1 cellular context compared by ENCODE assay signal in genomic region chr5:73188764-73189521, GRCh38.
A peak's percentile ranks its signal among the peaks of the same experiment; 100 is the strongest.
TF ChIP-seq lines count a peak whose summit lies in the region.

No MANE protein-coding gene starts in this region.

TF ChIP-seq in K562, 482 proteins besides CTCF, POLR2A, EP300 and RAD21 (continued from another document):
- TF ChIP-seq DEAF1 (CRISPR knock-in tag; IDR thresholded peaks at IDR 0.05) (no peak), PYGO2 (tag; IDR thresholded peaks at IDR 0.05) (no peak), SMARCE1 (IDR thresholded peaks at IDR 0.05) (no peak), NRF1 (conservative IDR thresholded peaks at IDR 0.05 in 1 of 2, IDR thresholded peaks at IDR 0.05 in 1 of 2) (peak; percentile 75 to 80), CEBPG (CRISPR knock-in tag; IDR thresholded peaks at IDR 0.05) (no peak), CEBPG (tag; conservative IDR thresholded peaks at IDR 0.05 in 1 of 2, IDR thresholded peaks at IDR 0.05 in 1 of 2) (no peak), PML (IDR thresholded peaks at IDR 0.05; ENCODE audit: low read length) (no peak), KLF6 (CRISPR knock-in tag; IDR thresholded peaks at IDR 0.05; ENCODE audit: borderline replicate concordance) (no peak), ZFP36 (IDR thresholded peaks at IDR 0.05; ENCODE audit: low read depth, low read length, partially characterized antibody) (peak; percentile 25), SAFB (IDR thresholded peaks at IDR 0.05; ENCODE audit: borderline replicate concordance, low read depth, low read length) (no peak), YY1 (IDR thresholded peaks at IDR 0.05; ENCODE audit: borderline replicate concordance in 1 of 3, control insufficient read depth in 1 of 3, extremely low read depth in 1 of 3, insufficient read depth in 3 of 3, insufficient read length in 1 of 3, insufficient replicate concordance in 2 of 3, low read depth in 1 of 3, low read length in 2 of 3) (peak in 1 of 3 experiments; percentile 47), ZNF589 (CRISPR knock-in tag; IDR thresholded peaks at IDR 0.05; ENCODE audit: low read depth) (0 out of 2 replicates have a peak, but pooled peaks have one; percentile 32), NR0B1 (IDR thresholded peaks at IDR 0.05; ENCODE audit: partially characterized antibody) (no peak), KLF13 (tag; IDR thresholded peaks at IDR 0.05; ENCODE audit: borderline replicate concordance, low read depth) (no peak), HEY1 (CRISPR knock-in tag; IDR thresholded peaks at IDR 0.05; ENCODE audit: borderline replicate concordance) (no peak)
- TF ChIP-seq, protein P1, sequence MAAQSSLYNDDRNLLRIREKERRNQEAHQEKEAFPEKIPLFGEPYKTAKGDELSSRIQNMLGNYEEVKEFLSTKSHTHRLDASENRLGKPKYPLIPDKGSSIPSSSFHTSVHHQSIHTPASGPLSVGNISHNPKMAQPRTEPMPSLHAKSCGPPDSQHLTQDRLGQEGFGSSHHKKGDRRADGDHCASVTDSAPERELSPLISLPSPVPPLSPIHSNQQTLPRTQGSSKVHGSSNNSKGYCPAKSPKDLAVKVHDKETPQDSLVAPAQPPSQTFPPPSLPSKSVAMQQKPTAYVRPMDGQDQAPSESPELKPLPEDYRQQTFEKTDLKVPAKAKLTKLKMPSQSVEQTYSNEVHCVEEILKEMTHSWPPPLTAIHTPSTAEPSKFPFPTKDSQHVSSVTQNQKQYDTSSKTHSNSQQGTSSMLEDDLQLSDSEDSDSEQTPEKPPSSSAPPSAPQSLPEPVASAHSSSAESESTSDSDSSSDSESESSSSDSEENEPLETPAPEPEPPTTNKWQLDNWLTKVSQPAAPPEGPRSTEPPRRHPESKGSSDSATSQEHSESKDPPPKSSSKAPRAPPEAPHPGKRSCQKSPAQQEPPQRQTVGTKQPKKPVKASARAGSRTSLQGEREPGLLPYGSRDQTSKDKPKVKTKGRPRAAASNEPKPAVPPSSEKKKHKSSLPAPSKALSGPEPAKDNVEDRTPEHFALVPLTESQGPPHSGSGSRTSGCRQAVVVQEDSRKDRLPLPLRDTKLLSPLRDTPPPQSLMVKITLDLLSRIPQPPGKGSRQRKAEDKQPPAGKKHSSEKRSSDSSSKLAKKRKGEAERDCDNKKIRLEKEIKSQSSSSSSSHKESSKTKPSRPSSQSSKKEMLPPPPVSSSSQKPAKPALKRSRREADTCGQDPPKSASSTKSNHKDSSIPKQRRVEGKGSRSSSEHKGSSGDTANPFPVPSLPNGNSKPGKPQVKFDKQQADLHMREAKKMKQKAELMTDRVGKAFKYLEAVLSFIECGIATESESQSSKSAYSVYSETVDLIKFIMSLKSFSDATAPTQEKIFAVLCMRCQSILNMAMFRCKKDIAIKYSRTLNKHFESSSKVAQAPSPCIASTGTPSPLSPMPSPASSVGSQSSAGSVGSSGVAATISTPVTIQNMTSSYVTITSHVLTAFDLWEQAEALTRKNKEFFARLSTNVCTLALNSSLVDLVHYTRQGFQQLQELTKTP (IDR thresholded peaks at IDR 0.05; ENCODE audit: low read depth in 1 of 2, partially characterized antibody in 2 of 2): peak in 1 of 2 experiments; percentile 45
